9 cellular contexts compared by ENCODE assay signal in the genomic region with DNA sequence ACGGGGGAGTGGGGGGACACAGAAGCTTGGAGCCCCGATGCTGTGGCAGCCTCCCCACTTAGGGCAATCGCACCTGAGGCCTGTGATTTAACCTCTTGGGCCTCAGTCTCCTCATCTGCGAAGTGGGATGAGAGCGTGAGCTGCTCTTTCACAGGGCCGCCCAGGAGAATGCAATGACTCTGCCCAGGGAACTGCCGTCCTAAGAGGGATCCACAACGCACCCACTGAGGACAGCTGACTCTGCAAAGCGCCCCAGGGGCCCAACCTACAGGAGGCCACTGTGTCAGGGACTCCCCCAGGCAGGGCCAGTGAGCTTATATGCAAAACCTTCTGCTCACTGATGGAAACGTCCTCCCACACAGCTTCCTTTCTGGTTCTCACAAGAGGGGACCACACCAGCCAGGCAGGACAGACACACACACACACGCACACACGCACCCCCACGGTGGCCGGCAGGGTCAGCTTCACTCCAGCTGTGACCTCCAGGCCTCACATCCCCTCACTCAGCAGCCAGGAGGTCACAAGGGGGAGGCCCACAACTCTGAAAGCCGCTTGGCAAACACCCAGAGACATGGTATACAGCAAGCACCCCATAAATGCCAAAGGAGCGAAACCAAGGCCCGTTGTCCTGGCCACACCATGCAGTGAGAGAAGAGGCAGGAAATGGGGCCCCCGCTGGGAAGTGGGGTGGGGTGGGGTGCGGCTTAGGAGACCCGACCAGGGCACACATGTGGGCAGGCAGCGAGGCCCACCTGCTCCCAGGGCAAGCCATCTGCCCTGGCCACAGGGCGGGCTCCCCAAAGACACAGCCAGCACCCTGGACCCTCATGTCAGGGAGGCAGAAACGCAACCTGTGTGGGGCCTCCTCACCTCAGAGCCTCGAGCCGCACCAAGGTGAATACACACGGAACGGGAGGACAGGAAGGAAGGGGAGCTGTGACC.
A peak's percentile ranks its signal among the peaks of the same experiment; 100 is the strongest.
DNase-seq lines count a peak whose midpoint lies in the region; ATAC-seq, FAIRE-seq and TF ChIP-seq lines count a peak whose summit lies in the region.
"Had no signal": no experiment of that assay in that cellular context is flagged by ENCODE, and none has a peak within 500 bp of the region (broad histone marks: within the 10 kb centered on the region; RNA-seq: fewer than 3 reads in every experiment).

No MANE protein-coding gene starts in this region.

- WGBS in hepatocyte (ENCODE audit: low lambda C conversion rate, missing lambda C conversion rate), result 91% methylated on average over 26 of the region's 27 CpGs

- DNase-seq in GM12865 (ENCODE audit: low read depth) (peak; percentile 94), SHP77 treated with DMSO at 0.1 percent for 48 hours (lab: John Stamatoyannopoulos, UW) (no peak), hepatocyte (ENCODE audit: low spot score) (no peak), NCI-H2029 (lab: John Stamatoyannopoulos, UW) (no peak), frontal cortex (ENCODE audit: low spot score in 2 of 2) (no peak)
- DNase-seq in central memory CD8-positive, alpha-beta T cell (ENCODE audit: low spot score in 2 of 2), result no peak

- no peaks in the 10 kb centered on the region for H3K9me2 ChIP-seq in hepatocyte (replicated peaks; ENCODE audit: insufficient read depth)

- H3K4me1 ChIP-seq in hepatocyte (ENCODE audit: insufficient read depth), result peaks cover 19% of the 10 kb centered on the region

- peaks cover 95% of the 10 kb centered on the region for H3K79me2 ChIP-seq in hepatocyte

- H3K4me3 Mint-ChIP-seq in central memory CD8-positive, alpha-beta T cell, result no peak overlapping the region

- H3K4me3 ChIP-seq in GM12865 (ENCODE audit: low read depth, low read length), result no peak overlapping the region
- H3K4me3 ChIP-seq in hepatocyte, result no peak overlapping the region

- no peaks in the 10 kb centered on the region for H3K9me3 Mint-ChIP-seq in central memory CD8-positive, alpha-beta T cell

- H3K27me3 Mint-ChIP-seq in central memory CD8-positive, alpha-beta T cell, result no peaks in the 10 kb centered on the region

- peaks cover 55% of the 10 kb centered on the region for H3K36me3 ChIP-seq in KOPT-K1 (ENCODE audit: insufficient read depth, low read length)
- H3K36me3 ChIP-seq in hepatocyte (replicated peaks; ENCODE audit: insufficient read depth, low read depth), result no peaks in the 10 kb centered on the region

- H3K4me2 ChIP-seq in hepatocyte, result no peak overlapping the region

- H3K27ac ChIP-seq in KOPT-K1 (ENCODE audit: low read depth, low read length, poor library complexity, severe bottlenecking) (peak overlapping the region; percentile 8), hepatocyte (no peak overlapping the region)

- no peaks in the 10 kb centered on the region for H3K27me3 ChIP-seq in hepatocyte

- ATAC-seq in GM21528 (IDR thresholded peaks at IDR 0.05; ENCODE audit: low FRiP score, unreplicated experiment), result peak; percentile 87
- peak; percentile 52 for ATAC-seq in central memory CD8-positive, alpha-beta T cell (replicated peaks; ENCODE audit: extremely low read depth, poor library complexity, severe bottlenecking)

- TF ChIP-seq CTCF in GM12865 (IDR thresholded peaks at IDR 0.05; ENCODE audit: insufficient read depth, low read depth, low read length, missing control alignments) (no peak), hepatocyte (IDR thresholded peaks at IDR 0.05; ENCODE audit: poor library complexity) (no peak)

- peaks cover 50% of the 10 kb centered on the region for H3K4me1 Mint-ChIP-seq in central memory CD8-positive, alpha-beta T cell

- H4K20me1 ChIP-seq in hepatocyte (ENCODE audit: insufficient read depth, poor library complexity, severe bottlenecking), result peaks cover 77% of the 10 kb centered on the region

- H3K36me3 Mint-ChIP-seq in central memory CD8-positive, alpha-beta T cell (ENCODE audit: insufficient read depth), result peaks cover 2% of the 10 kb centered on the region

- H2AFZ ChIP-seq in hepatocyte, result no peak overlapping the region

- H3K9me3 ChIP-seq in KOPT-K1 (ENCODE audit: insufficient read depth, low read length, poor library complexity, severe bottlenecking) (no peaks in the 10 kb centered on the region), hepatocyte (ENCODE audit: low read depth) (no peaks in the 10 kb centered on the region)

- peak overlapping the region; percentile 79 for H3K27ac Mint-ChIP-seq in central memory CD8-positive, alpha-beta T cell (ENCODE audit: low read depth)

- no peak for FAIRE-seq in frontal cortex (lab: Jason Lieb, UNC)
- FAIRE-seq: colon had no signal
